Comparison of ENCODE assay signal across 8 cellular contexts in genomic region chr1:149962039-149962647, GRCh38. TPM values are rescaled to one million over a fixed set of nuclear protein-coding genes. Genes with fewer than 3 reads are reported as not detected.
DNase-seq lines count a peak whose midpoint lies in the region; ATAC-seq and TF ChIP-seq lines count a peak whose summit lies in the region.

No MANE protein-coding gene starts in this region.

- H3K4me1 ChIP-seq in IMR-90 (ENCODE audit: control insufficient read depth, insufficient read depth, low read length) (peaks cover 4% of the 10 kb centered on the region), NT2/D1 (ENCODE audit: insufficient read depth, insufficient read length) (no peaks in the 10 kb centered on the region), neutrophil (ENCODE audit: control insufficient read depth in 1 of 2, insufficient read depth in 1 of 2, low read depth in 1 of 2, low read length in 1 of 2) (peaks cover 3 to 9% of the 10 kb centered on the region in 2 experiments)

- POLR2A ChIA-PET in IMR-90 (lab: Charles Lee; ENCODE audit: unreplicated experiment) = no interaction called here

- intact Hi-C loops in IMR-90 (cut with micrococcal nuclease) = loop anchor here (1.0 to 5.0 kb wide), 5 partner anchors 49 to 225 kb away; partner anchors contain the start of genes OTUD7B and VPS45

- H2BK120ac ChIP-seq in IMR-90 (ENCODE audit: low read depth, low read length) = no peak overlapping the region

- H4K8ac ChIP-seq in IMR-90 (ENCODE audit: low read depth in 2 of 2, low read length in 2 of 2) = 0 out of 4 replicates have a peak overlapping the region, but pooled peaks of 1 of the 2 experiments have one; percentile 46

- H3K56ac ChIP-seq in IMR-90 (ENCODE audit: extremely low read depth, insufficient read depth, low read length) = no peak overlapping the region

- H2BK15ac ChIP-seq in IMR-90 (ENCODE audit: low read depth, low read length) = no peak overlapping the region

- DNase-seq in DMS79 treated with DMSO at 0.1 percent for 48 hours (lab: John Stamatoyannopoulos, UW) = peak; percentile 68
- peak; percentile 82 for DNase-seq in IMR-90
- peak; percentile 57 for DNase-seq in NT2/D1 (ENCODE audit: low read depth, low spot score)
- peak; percentile 9 for DNase-seq in activated effector memory CD4-positive, alpha-beta T cell treated with Interleukin-2 at 50 U/mL for 16 hours
- DNase-seq in foreskin fibroblast = peak; percentile 48 to 84

- H3K9me1 ChIP-seq in IMR-90 (ENCODE audit: insufficient read depth, low read length) = peaks cover 7% of the 10 kb centered on the region

- H2AK5ac ChIP-seq in IMR-90 (ENCODE audit: low read depth, low read length) = no peak overlapping the region

- ATAC-seq in IMR-90 (ENCODE audit: low read depth) = peak; percentile 89
- no peak for ATAC-seq in GM21447 (IDR thresholded peaks at IDR 0.05; ENCODE audit: unreplicated experiment)
- no peak for ATAC-seq in GM18520 (IDR thresholded peaks at IDR 0.05; ENCODE audit: unreplicated experiment)

- H3K4ac ChIP-seq in IMR-90 (ENCODE audit: low read depth, low read length) = no peak overlapping the region

- H4K5ac ChIP-seq in IMR-90 (ENCODE audit: low read depth, low read length) = no peak overlapping the region

- H3K14ac ChIP-seq in IMR-90 (replicated peaks; ENCODE audit: low read depth, low read length) = no peak overlapping the region

- no peaks in the 10 kb centered on the region; the same call in 1 of the 2 replicates for H4K20me1 ChIP-seq in IMR-90 (ENCODE audit: insufficient read depth, low read length)

- H2BK20ac ChIP-seq in IMR-90 (ENCODE audit: low read depth, low read length) = no peak overlapping the region

- H2AK9ac ChIP-seq in IMR-90 (replicated peaks; ENCODE audit: low read depth, low read length, poor library complexity) = no peak overlapping the region

- H3K27me3 ChIP-seq in IMR-90 (ENCODE audit: control insufficient read depth, insufficient read depth, low read length) = no peaks in the 10 kb centered on the region
- H3K27me3 ChIP-seq in NT2/D1 (ENCODE audit: insufficient read depth, insufficient read length) = no peaks in the 10 kb centered on the region
- peaks cover 68% of the 10 kb centered on the region for H3K27me3 ChIP-seq in neutrophil

- H3K79me1 ChIP-seq in IMR-90 (ENCODE audit: low read depth in 1 of 2, low read length in 2 of 2) = peaks cover 11 to 32% of the 10 kb centered on the region in 2 experiments

- H3K4me3 ChIP-seq in IMR-90 (ENCODE audit: insufficient read depth, low read depth, low read length) (no peak overlapping the region), NT2/D1 (ENCODE audit: insufficient read length, low read depth) (no peak overlapping the region), foreskin fibroblast (ENCODE audit: low read depth in 1 of 2, low read length in 2 of 2) (no peak overlapping the region), neutrophil (ENCODE audit: low read depth in 1 of 2, low read length in 1 of 2) (no peak overlapping the region)

- TF ChIP-seq CTCF in IMR-90 (conservative IDR thresholded peaks at IDR 0.05; ENCODE audit: low read depth, low read length) = peak; percentile 80
- TF ChIP-seq CTCF in foreskin fibroblast (IDR thresholded peaks at IDR 0.05; ENCODE audit: low read depth, low read length) = peak; percentile 48
- peak; percentile 68 for TF ChIP-seq CTCF in neutrophil (IDR thresholded peaks at IDR 0.05)

- peaks cover 41% of the 10 kb centered on the region for H3K36me3 ChIP-seq in IMR-90 (ENCODE audit: control insufficient read depth, insufficient read depth, low read length)
- H3K36me3 ChIP-seq in NT2/D1 (ENCODE audit: insufficient read depth, insufficient read length, low read length) = peaks cover 77% of the 10 kb centered on the region
- no peaks in the 10 kb centered on the region for H3K36me3 ChIP-seq in neutrophil

- no peak overlapping the region for H3K4me2 ChIP-seq in IMR-90 (ENCODE audit: low read depth, low read length)

- H3K18ac ChIP-seq in IMR-90 (ENCODE audit: low read depth, low read length) = no peak overlapping the region

- H3K27ac ChIP-seq in IMR-90 (ENCODE audit: insufficient read depth, low read length) = no peak overlapping the region
- H3K27ac ChIP-seq in neutrophil = no peak overlapping the region

- in situ Hi-C loops in IMR-90 (cut with MboI; ENCODE audit: low sequenced_read_pairs) = loop anchor here (5.0 kb wide), 2 partner anchors 90 to 205 kb away; no protein-coding TSS in a partner anchor

- CTCF ChIA-PET in IMR-90 (lab: Yijun Ruan, JAX) = interaction anchor here (0.6 to 1.3 kb wide), 11 partner anchors 9 to 225 kb away, joined by 3 to 6 read pairs (median 3); partner anchors contain the start of gene OTUD7B

- WGBS in IMR-90 (ENCODE audit: extremely low coverage in 2 of 2, insufficient read length in 1 of 2), 2 experiments = no CpG with 5 or more reads among the region's 3 CpGs

- H3K9me3 ChIP-seq in IMR-90 (ENCODE audit: control insufficient read depth, insufficient read depth, low read length) = peaks cover 3% of the 10 kb centered on the region; the same call in 1 of the 2 replicates
- peaks cover 28% of the 10 kb centered on the region for H3K9me3 ChIP-seq in NT2/D1 (ENCODE audit: insufficient read depth, low read length)
- H3K9me3 ChIP-seq in neutrophil = no peaks in the 10 kb centered on the region

- no peak overlapping the region for H2BK5ac ChIP-seq in IMR-90 (ENCODE audit: low read depth, low read length, poor library complexity, severe bottlenecking)

- H3K23ac ChIP-seq in IMR-90 (ENCODE audit: low read depth, low read length) = no peak overlapping the region

- TF ChIP-seq POLR2A in IMR-90 (IDR thresholded peaks at IDR 0.05; ENCODE audit: low read depth, low read length) = 0 out of 2 replicates have a peak, but pooled peaks have one; percentile 25

- TF ChIP-seq RAD21 in IMR-90 (IDR thresholded peaks at IDR 0.05; ENCODE audit: low read length) = peak; percentile 90

- dilution Hi-C loops in IMR-90 (cut with HindIII; ENCODE audit: low sequenced_read_pairs, unreplicated experiment) = no loop called here

- no peak overlapping the region for H4K91ac ChIP-seq in IMR-90 (ENCODE audit: insufficient read depth, low read depth, low read length)

- H3K9ac ChIP-seq in IMR-90 (ENCODE audit: low read depth, low read length) (no peak overlapping the region), NT2/D1 (ENCODE audit: insufficient read length, low read depth) (no peak overlapping the region)

- H2AFZ ChIP-seq in IMR-90 (replicated peaks; ENCODE audit: low read length, poor library complexity) = no peak overlapping the region

- no TSS peak for BruUV-seq in IMR-90 (replicated peaks; lab: Mats Ljungman, UMichigan)

TF ChIP-seq in IMR-90, 13 proteins besides CTCF, POLR2A, EP300 and RAD21:
- TF ChIP-seq, protein P1, sequence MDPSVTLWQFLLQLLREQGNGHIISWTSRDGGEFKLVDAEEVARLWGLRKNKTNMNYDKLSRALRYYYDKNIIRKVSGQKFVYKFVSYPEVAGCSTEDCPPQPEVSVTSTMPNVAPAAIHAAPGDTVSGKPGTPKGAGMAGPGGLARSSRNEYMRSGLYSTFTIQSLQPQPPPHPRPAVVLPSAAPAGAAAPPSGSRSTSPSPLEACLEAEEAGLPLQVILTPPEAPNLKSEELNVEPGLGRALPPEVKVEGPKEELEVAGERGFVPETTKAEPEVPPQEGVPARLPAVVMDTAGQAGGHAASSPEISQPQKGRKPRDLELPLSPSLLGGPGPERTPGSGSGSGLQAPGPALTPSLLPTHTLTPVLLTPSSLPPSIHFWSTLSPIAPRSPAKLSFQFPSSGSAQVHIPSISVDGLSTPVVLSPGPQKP (IDR thresholded peaks at IDR 0.05; ENCODE audit: borderline replicate concordance, low read depth, low read length) = no peak
- TF ChIP-seq BHLHE40 (IDR thresholded peaks at IDR 0.05; ENCODE audit: low read depth, low read length) (no peak), FOS (IDR thresholded peaks at IDR 0.05; ENCODE audit: low read depth, low read length) (no peak), CEBPB (IDR thresholded peaks at IDR 0.05; ENCODE audit: low read depth, low read length) (peak; percentile 22; the same call in 1 of the 2 replicates), MAZ (IDR thresholded peaks at IDR 0.05; ENCODE audit: borderline replicate concordance, low read depth, low read length) (no peak), CHD1 (IDR thresholded peaks at IDR 0.05; ENCODE audit: low read depth, low read length) (no peak), MAFK (IDR thresholded peaks at IDR 0.05; ENCODE audit: low read depth, low read length) (no peak), RCOR1 (IDR thresholded peaks at IDR 0.05; ENCODE audit: insufficient replicate concordance, low read length) (no peak), NFE2L2 (IDR thresholded peaks at IDR 0.05; ENCODE audit: low read depth, low read length) (no peak), SMC3 (IDR thresholded peaks at IDR 0.05; ENCODE audit: low read depth, low read length) (peak; percentile 86)
TF ChIP-seq in IMR-90: peak in this region for 2.

RNA-seq across cellular contexts. Expression of gene MTMR11, which starts 25.5 kb away (rescaled TPM):
- 1.7 and 2.0 TPM in 2 replicates for total RNA-seq in IMR-90 (2012; rRNA removed)
- polyA plus RNA-seq in IMR-90 (2012; rRNA removed) = 14.3 and 14.6 TPM in 2 replicates
- polyA plus RNA-seq in IMR-90 (2012; cell fraction: cytosol; rRNA removed) = 4.5 and 6.0 TPM in 2 replicates
- 64.8 and 76.3 TPM in 2 replicates for polyA plus RNA-seq in IMR-90 (2012; cell fraction: nucleus; rRNA removed; ENCODE audit: low replicate concordance)

RNA-seq across cellular contexts. Expression of gene SF3B4, which starts 34.5 kb away (rescaled TPM):
- total RNA-seq in IMR-90 (2012; rRNA removed) = 6.6 and 11.4 TPM in 2 replicates
- polyA plus RNA-seq in IMR-90 (2012; rRNA removed) = 62.6 and 64.4 TPM in 2 replicates
- 29.9 and 58.3 TPM in 2 replicates for polyA plus RNA-seq in IMR-90 (2012; cell fraction: cytosol; rRNA removed)
- 49.8 and 67.0 TPM in 2 replicates for polyA plus RNA-seq in IMR-90 (2012; cell fraction: nucleus; rRNA removed; ENCODE audit: low replicate concordance)

RNA-seq across cellular contexts. Expression of gene SV2A, which starts 44.5 kb away (rescaled TPM):
- 15.4 and 16.4 TPM in 2 replicates for total RNA-seq in IMR-90 (2012; rRNA removed)
- 18.1 and 19.6 TPM in 2 replicates for polyA plus RNA-seq in IMR-90 (2012; rRNA removed)
- polyA plus RNA-seq in IMR-90 (2012; cell fraction: cytosol; rRNA removed) = 14.5 and 15.6 TPM in 2 replicates
- 22.0 and 25.1 TPM in 2 replicates for polyA plus RNA-seq in IMR-90 (2012; cell fraction: nucleus; rRNA removed; ENCODE audit: low replicate concordance)

RNA-seq across cellular contexts. Expression of gene OTUD7B, which starts 48.4 kb away (rescaled TPM):
- total RNA-seq in IMR-90 (2012; rRNA removed) = 18.1 and 18.6 TPM in 2 replicates
- polyA plus RNA-seq in IMR-90 (2012; rRNA removed) = 6.9 and 7.5 TPM in 2 replicates
- 1.9 and 5.8 TPM in 2 replicates for polyA plus RNA-seq in IMR-90 (2012; cell fraction: cytosol; rRNA removed)
- 2.8 and 4.6 TPM in 2 replicates for polyA plus RNA-seq in IMR-90 (2012; cell fraction: nucleus; rRNA removed; ENCODE audit: low replicate concordance)

Comparison
In these comparisons a context has a peak if more than half of its experiments do, and no peak if none do; other contexts are left out.
1. DNase-seq: peak in every context shown above with its lines; median percentile 82 in IMR-90; 68 in DMS79 treated with DMSO at 0.1 percent for 48 hours; 66 in foreskin fibroblast; 57 in NT2/D1; 9 in activated effector memory CD4-positive, alpha-beta T cell treated with Interleukin-2 at 50 U/mL for 16 hours.